In the genomic region with DNA sequence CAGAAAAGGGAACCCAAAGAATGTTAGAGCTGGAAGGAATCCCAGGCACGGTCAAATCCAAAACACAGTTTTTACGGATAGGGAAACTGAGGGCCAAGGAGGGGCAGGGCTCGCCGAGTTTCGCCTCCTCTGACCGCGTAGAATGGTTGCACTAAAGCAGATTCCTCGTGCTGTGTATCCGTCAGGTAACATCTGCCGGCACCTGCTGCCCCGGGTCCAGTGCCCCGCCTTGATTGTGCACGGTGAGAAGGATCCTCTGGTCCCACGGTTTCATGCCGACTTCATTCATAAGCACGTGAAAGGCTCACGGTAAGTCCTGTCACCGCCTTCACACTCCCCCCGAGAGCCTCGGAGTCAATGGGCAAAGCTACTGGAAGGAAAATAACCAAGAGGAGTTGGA, we compare ENCODE assay signal across 17 cellular contexts.
"Had no signal": no experiment of that assay in that cellular context is flagged by ENCODE, and none has a peak within 500 bp of the region (broad histone marks: within the 10 kb centered on the region; RNA-seq: fewer than 3 reads in every experiment).

No MANE protein-coding gene starts in this region.

- H3K4me3 ChIP-seq: coronary artery, neural progenitor cell, thoracic aorta had no signal

- H3K27me3 ChIP-seq: neural progenitor cell had no signal

- H3K9ac ChIP-seq: neural progenitor cell had no signal

- H3K27ac ChIP-seq: neural progenitor cell, thoracic aorta had no signal

- H3K9me3 ChIP-seq: thoracic aorta had no signal

- DNase-seq: activated CD4-positive, alpha-beta T cell treated with anti-CD3 and anti-CD28 coated beads for 4 hours; activated CD4-positive, alpha-beta T cell treated with anti-CD3 and anti-CD28 coated beads, Interleukin-2, amount 50 U/mL, for 48 hours; activated CD4-positive, CD25-positive, alpha-beta regulatory T cell; activated CD8-positive, alpha-beta memory T cell treated with anti-CD3 and anti-CD28 coated beads, Interleukin-2, amount 50 U/mL, for 48 hours; activated naive CD4-positive, alpha-beta T cell treated with Interleukin-2 at 50 U/mL for 16 hours; activated naive CD8-positive, alpha-beta T cell treated with anti-CD3 and anti-CD28 coated beads for 36 hours; activated T-cell treated with anti-CD3 and anti-CD28 coated beads, Interleukin-2, amount 50 U/mL, for 48 hours; cerebellar nuclear complex; foreskin fibroblast; naive thymus-derived CD8-positive, alpha-beta T cell; retina; stimulated activated CD4-positive, alpha-beta T cell treated with anti-CD3 and anti-CD28 coated beads, Interleukin-4, amount 100 ng/mL, for 1 hour; stimulated activated naive CD4-positive, alpha-beta T cell; T1000 had no signal
